Comparison of ENCODE assay signal across 32 cellular contexts in the genomic region with DNA sequence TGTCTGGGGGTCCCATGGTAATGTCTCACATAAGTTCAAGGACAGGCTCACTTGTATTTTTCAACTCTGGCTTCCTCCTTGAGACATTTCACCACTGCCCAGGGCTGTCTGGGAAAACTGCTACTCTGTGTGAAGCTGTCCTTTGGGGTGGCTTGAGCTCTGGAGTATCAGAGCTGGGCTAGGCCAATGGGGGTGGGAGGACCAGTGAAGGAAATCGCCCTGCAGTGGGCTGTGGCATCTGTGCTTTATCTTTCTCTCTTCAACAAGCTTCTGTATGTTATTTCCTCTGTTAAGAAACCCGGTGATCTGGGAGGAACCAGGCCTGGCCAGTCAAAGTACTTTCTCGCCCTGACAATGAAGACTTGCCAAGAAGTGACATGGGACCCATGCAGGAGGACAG.
"Had no signal": no experiment of that assay in that cellular context is flagged by ENCODE, and none has a peak within 500 bp of the region (broad histone marks: within the 10 kb centered on the region; RNA-seq: fewer than 3 reads in every experiment).

No MANE protein-coding gene starts in this region.

- DNase-seq: activated B cell treated with CpG ODN at 0.5 μM for 24 hours; activated CD4-positive, alpha-beta memory T cell treated with anti-CD3 and anti-CD28 coated beads for 36 hours; activated CD4-positive, alpha-beta T cell treated with anti-CD3 and anti-CD28 coated beads for 4 hours; activated CD4-positive, alpha-beta T cell treated with anti-CD3 and anti-CD28 coated beads, Interleukin-2, amount 50 U/mL, for 1 hour; activated CD4-positive, CD25-positive, alpha-beta regulatory T cell treated with anti-CD3 and anti-CD28 coated beads, Interleukin-2, amount 50 U/mL, for 72 hours; activated effector memory CD4-positive, alpha-beta T cell treated with anti-CD3 and anti-CD28 coated beads, Interleukin-2, amount 50 U/mL, for 16 hours; activated naive CD4-positive, alpha-beta T cell; activated naive CD8-positive, alpha-beta T cell treated with anti-CD3 and anti-CD28 coated beads, Interleukin-2, amount 10 ng/mL, durations not matched to agents 7 days and 5 days; activated T-cell treated with anti-CD3 and anti-CD28 coated beads, Interleukin-2, amount 50 U/mL, for 1 hour; activated T-cell treated with anti-CD3 and anti-CD28 coated beads, Interleukin-2, amount 50 U/mL, for 72 hours; amygdala; body of pancreas; MM.1S; NCI-H1092 treated with DMSO at 0.1 percent for 48 hours; NCI-H1417; NCI-H146; NCI-H187; NCI-H2029 treated with DMSO at 0.1 percent for 48 hours; NCI-H2107; NCI-H2171 treated with DMSO at 0.1 percent for 48 hours; NCI-H226; NCI-H446 treated with DMSO at 0.1 percent for 48 hours; NCI-H524; NCI-H69; SHP77; SJCRH30; T1000 had no signal

- H3K4me1 ChIP-seq: ascending aorta, body of pancreas, breast epithelium had no signal

- H3K4me3 ChIP-seq: ascending aorta, body of pancreas, breast epithelium, SJCRH30, SK-N-MC had no signal

- H3K27me3 ChIP-seq: ascending aorta, body of pancreas, breast epithelium, SJCRH30 had no signal

- H3K9me3 ChIP-seq: ascending aorta, body of pancreas, breast epithelium, SJCRH30 had no signal

- H3K4me2 ChIP-seq: KMS-11 had no signal

- H3K27ac ChIP-seq: ascending aorta, body of pancreas, breast epithelium, KMS-11, SJCRH30, SK-N-MC, VCaP had no signal

- H3K36me3 ChIP-seq: ascending aorta, breast epithelium, SJCRH30 had no signal

- H3K9ac ChIP-seq: KMS-11 had no signal
